ENCODE assay signal across 1 cellular context in the genomic region with DNA sequence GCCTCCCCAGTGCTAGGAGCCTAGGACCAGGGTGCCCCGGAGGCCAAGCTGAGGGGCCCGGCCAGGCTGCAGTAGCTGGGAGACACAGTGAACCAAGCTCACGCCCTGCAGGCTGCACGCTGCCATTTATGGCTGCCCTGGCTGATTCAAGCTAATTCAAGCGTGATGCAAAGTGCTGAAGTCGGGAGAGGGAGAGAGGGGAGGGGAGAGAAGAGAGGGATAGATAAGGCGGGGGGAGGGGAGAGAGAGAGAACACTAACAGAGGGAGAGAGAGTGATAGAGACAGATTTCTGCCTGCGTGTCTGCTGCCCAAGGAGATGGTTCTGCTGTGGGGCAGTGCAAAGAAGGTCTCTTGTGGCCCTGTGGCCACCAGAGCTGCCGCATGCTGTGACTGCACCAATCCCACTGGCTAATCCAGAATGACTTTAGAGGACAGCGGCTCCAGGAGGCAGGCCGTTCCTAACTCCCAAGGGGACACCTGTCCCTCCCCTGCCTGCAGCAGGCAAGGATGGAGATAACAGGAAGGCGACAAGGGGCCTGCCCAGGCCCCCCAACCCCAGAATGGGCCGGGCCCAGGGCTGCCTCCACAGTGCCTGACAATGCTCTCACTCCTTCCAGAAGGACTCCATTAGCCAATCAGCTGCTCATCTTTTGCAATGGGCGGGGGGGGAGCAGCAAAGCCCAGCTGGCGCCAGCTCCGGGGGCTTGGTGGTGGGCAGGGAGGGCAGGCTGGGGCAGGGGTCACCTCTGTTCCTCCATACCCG.
TF ChIP-seq lines count a peak whose summit lies in the region.

No MANE protein-coding gene starts in this region.

TF ChIP-seq in HepG2, 621 proteins besides CTCF, POLR2A, EP300 and RAD21:
- TF ChIP-seq, protein P1, sequence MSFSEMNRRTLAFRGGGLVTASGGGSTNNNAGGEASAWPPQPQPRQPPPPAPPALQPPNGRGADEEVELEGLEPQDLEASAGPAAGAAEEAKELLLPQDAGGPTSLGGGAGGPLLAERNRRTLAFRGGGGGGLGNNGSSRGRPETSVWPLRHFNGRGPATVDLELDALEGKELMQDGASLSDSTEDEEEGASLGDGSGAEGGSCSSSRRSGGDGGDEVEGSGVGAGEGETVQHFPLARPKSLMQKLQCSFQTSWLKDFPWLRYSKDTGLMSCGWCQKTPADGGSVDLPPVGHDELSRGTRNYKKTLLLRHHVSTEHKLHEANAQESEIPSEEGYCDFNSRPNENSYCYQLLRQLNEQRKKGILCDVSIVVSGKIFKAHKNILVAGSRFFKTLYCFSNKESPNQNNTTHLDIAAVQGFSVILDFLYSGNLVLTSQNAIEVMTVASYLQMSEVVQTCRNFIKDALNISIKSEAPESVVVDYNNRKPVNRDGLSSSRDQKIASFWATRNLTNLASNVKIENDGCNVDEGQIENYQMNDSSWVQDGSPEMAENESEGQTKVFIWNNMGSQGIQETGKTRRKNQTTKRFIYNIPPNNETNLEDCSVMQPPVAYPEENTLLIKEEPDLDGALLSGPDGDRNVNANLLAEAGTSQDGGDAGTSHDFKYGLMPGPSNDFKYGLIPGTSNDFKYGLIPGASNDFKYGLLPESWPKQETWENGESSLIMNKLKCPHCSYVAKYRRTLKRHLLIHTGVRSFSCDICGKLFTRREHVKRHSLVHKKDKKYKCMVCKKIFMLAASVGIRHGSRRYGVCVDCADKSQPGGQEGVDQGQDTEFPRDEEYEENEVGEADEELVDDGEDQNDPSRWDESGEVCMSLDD (CRISPR knock-in tag; IDR thresholded peaks at IDR 0.05; ENCODE audit: borderline replicate concordance) = no peak
- TF ChIP-seq, protein P2, sequence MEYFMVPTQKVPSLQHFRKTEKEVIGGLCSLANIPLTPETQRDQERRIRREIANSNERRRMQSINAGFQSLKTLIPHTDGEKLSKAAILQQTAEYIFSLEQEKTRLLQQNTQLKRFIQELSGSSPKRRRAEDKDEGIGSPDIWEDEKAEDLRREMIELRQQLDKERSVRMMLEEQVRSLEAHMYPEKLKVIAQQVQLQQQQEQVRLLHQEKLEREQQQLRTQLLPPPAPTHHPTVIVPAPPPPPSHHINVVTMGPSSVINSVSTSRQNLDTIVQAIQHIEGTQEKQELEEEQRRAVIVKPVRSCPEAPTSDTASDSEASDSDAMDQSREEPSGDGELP (IDR thresholded peaks at IDR 0.05; ENCODE audit: borderline replicate concordance, low read depth) = no peak
- TF ChIP-seq RBM22 (optimal IDR thresholded peaks at IDR 0.05; ENCODE audit: low read length) = no peak
- TF ChIP-seq ZNF672 (CRISPR knock-in tag; IDR thresholded peaks at IDR 0.05) = no peak
- no peak for TF ChIP-seq ZNF607 (CRISPR knock-in tag; IDR thresholded peaks at IDR 0.05; ENCODE audit: borderline replicate concordance)
- TF ChIP-seq, protein P3, sequence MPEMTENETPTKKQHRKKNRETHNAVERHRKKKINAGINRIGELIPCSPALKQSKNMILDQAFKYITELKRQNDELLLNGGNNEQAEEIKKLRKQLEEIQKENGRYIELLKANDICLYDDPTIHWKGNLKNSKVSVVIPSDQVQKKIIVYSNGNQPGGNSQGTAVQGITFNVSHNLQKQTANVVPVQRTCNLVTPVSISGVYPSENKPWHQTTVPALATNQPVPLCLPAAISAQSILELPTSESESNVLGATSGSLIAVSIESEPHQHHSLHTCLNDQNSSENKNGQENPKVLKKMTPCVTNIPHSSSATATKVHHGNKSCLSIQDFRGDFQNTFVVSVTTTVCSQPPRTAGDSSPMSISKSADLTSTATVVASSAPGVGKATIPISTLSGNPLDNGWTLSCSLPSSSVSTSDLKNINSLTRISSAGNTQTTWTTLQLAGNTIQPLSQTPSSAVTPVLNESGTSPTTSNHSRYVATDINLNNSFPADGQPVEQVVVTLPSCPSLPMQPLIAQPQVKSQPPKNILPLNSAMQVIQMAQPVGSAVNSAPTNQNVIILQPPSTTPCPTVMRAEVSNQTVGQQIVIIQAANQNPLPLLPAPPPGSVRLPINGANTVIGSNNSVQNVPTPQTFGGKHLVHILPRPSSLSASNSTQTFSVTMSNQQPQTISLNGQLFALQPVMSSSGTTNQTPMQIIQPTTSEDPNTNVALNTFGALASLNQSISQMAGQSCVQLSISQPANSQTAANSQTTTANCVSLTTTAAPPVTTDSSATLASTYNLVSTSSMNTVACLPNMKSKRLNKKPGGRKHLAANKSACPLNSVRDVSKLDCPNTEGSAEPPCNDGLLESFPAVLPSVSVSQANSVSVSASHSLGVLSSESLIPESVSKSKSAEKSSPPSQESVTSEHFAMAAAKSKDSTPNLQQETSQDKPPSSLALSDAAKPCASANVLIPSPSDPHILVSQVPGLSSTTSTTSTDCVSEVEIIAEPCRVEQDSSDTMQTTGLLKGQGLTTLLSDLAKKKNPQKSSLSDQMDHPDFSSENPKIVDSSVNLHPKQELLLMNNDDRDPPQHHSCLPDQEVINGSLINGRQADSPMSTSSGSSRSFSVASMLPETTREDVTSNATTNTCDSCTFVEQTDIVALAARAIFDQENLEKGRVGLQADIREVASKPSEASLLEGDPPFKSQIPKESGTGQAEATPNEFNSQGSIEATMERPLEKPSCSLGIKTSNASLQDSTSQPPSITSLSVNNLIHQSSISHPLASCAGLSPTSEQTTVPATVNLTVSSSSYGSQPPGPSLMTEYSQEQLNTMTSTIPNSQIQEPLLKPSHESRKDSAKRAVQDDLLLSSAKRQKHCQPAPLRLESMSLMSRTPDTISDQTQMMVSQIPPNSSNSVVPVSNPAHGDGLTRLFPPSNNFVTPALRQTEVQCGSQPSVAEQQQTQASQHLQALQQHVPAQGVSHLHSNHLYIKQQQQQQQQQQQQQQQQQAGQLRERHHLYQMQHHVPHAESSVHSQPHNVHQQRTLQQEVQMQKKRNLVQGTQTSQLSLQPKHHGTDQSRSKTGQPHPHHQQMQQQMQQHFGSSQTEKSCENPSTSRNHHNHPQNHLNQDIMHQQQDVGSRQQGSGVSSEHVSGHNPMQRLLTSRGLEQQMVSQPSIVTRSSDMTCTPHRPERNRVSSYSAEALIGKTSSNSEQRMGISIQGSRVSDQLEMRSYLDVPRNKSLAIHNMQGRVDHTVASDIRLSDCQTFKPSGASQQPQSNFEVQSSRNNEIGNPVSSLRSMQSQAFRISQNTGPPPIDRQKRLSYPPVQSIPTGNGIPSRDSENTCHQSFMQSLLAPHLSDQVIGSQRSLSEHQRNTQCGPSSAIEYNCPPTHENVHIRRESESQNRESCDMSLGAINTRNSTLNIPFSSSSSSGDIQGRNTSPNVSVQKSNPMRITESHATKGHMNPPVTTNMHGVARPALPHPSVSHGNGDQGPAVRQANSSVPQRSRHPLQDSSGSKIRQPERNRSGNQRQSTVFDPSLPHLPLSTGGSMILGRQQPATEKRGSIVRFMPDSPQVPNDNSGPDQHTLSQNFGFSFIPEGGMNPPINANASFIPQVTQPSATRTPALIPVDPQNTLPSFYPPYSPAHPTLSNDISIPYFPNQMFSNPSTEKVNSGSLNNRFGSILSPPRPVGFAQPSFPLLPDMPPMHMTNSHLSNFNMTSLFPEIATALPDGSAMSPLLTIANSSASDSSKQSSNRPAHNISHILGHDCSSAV (CRISPR knock-in tag; IDR thresholded peaks at IDR 0.05; ENCODE audit: borderline replicate concordance) = no peak
- no peak for TF ChIP-seq HNF1A (IDR thresholded peaks at IDR 0.05; ENCODE audit: low read depth)
- TF ChIP-seq HNF1A (CRISPR knock-in tag; IDR thresholded peaks at IDR 0.05; ENCODE audit: borderline replicate concordance) = 0 out of 2 replicates have a peak, but pooled peaks have one; percentile 31
- TF ChIP-seq, protein P4, sequence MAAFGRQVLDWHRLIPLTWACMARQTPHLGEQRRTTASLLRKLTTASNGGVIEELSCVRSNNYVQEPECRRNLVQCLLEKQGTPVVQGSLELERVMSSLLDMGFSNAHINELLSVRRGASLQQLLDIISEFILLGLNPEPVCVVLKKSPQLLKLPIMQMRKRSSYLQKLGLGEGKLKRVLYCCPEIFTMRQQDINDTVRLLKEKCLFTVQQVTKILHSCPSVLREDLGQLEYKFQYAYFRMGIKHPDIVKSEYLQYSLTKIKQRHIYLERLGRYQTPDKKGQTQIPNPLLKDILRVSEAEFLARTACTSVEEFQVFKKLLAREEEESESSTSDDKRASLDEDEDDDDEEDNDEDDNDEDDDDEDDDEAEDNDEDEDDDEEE (CRISPR knock-in tag; IDR thresholded peaks at IDR 0.05) = no peak
TF ChIP-seq in HepG2: peak in this region for 1.
